Comparison of ENCODE assay signal across 9 cellular contexts in the genomic region with DNA sequence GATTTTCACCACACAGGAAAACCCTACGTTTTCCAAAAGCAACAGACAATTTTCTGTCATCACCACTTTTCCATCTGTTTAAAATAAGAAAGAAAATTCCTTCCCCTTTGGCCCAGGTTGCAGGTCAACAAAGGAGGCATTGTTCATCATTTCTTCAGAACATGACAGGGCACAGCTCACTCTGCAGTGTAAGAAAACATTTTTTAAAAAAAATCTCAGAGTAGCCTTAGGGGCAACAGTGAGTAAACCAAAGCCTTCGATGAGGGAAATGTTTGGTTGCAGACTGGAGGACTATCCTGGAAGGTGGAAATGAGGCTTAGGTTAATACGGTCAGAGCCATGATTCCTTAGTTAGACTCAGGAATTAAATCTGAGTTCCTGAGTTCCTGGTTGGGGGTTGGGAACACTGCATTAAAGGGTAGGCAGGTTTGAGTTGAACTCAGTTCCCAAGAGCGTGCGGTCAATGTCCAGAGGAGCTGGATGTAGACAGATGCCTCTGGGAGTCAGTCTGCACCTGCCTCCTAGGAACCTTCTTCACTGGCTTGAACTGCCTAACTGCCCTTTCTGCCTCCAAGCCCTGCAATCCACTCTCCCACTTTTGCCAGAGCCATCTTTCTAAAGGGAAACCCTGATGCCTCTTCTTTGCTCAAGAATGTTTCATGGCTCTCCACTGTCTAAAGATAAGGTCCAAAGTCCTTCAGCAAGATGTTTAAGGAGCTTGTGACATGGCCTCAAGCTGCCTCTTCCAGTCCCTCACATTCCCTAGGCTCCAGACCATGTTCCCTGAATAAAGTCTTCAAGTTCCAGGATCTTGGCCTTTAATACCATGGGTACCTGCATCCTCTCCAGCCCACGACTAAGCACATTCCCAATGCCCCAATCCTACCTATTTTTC. TPM values are rescaled to one million over a fixed set of nuclear protein-coding genes. Genes with fewer than 3 reads are reported as not detected.
A peak's percentile ranks its signal among the peaks of the same experiment; 100 is the strongest.
DNase-seq lines count a peak whose midpoint lies in the region; ATAC-seq, FAIRE-seq and TF ChIP-seq lines count a peak whose summit lies in the region.
"Had no signal": no experiment of that assay in that cellular context is flagged by ENCODE, and none has a peak within 500 bp of the region (broad histone marks: within the 10 kb centered on the region; RNA-seq: fewer than 3 reads in every experiment).

No MANE protein-coding gene starts in this region.

- H3K9me3 Mint-ChIP-seq in T-helper 1 cell treated with Interleukin-12 subunit alpha and Interleukin-12 subunit beta and Interleukin-4 antibody, amounts not matched to agents 30 μg/mL and 1 μg/mL, for 36 hours: no peaks in the 10 kb centered on the region

- H3K9me3 ChIP-seq in SJSA1 (replicated peaks) (no peaks in the 10 kb centered on the region), small intestine (ENCODE audit: control insufficient read depth, low read depth) (no peaks in the 10 kb centered on the region), upper lobe of left lung (no peaks in the 10 kb centered on the region)

- H3K27me3 ChIP-seq in SJSA1 (replicated peaks) (no peaks in the 10 kb centered on the region), small intestine (ENCODE audit: control insufficient read depth in 2 of 2, insufficient read depth in 2 of 2, low read length in 2 of 2) (no peaks in the 10 kb centered on the region), upper lobe of left lung (peaks cover 0 to 4% (median 0%) of the 10 kb centered on the region in 4 donors)

- FAIRE-seq in small intestine (lab: Jason Lieb, UNC): no peak

- DNase-seq in T-helper 1 cell: no peak
- DNase-seq in SJSA1 (ENCODE audit: low read depth in 1 of 2, low spot score in 2 of 2): no peak
- peak; percentile 50 for DNase-seq in foreskin melanocyte
- DNase-seq in small intestine: peak; percentile 56
- no peak for DNase-seq in OCI-M1 (lab: John Stamatoyannopoulos, UW)
- no peak for DNase-seq in upper lobe of left lung
- DNase-seq in DMS 273 treated with DMSO at 0.1 percent for 48 hours (lab: John Stamatoyannopoulos, UW): no peak
- DNase-seq: NCI-H146 had no signal

- ATAC-seq in upper lobe of left lung (ENCODE audit: low FRiP score in 2 of 2): no peak

- H3K27me3 Mint-ChIP-seq in T-helper 1 cell treated with Interleukin-12 subunit alpha and Interleukin-12 subunit beta and Interleukin-4 antibody, amounts not matched to agents 30 μg/mL and 1 μg/mL, for 36 hours (ENCODE audit: low read depth): peaks cover 72% of the 10 kb centered on the region

- peaks cover 14% of the 10 kb centered on the region for H3K36me3 ChIP-seq in SJSA1
- H3K36me3 ChIP-seq in small intestine (ENCODE audit: control insufficient read depth in 2 of 2, insufficient read depth in 2 of 2, low read length in 2 of 2): no peaks in the 10 kb centered on the region
- H3K36me3 ChIP-seq in upper lobe of left lung: no peaks in the 10 kb centered on the region

- no peak overlapping the region for H3K4me3 Mint-ChIP-seq in T-helper 1 cell treated with Interleukin-12 subunit alpha and Interleukin-12 subunit beta and Interleukin-4 antibody, amounts not matched to agents 30 μg/mL and 1 μg/mL, for 36 hours

- 68 to 75% (median 69%) methylated on average over 6 of the region's 6 CpGs for WGBS in small intestine, 3 donors
- 81 to 85% methylated on average over 6 of the region's 6 CpGs for WGBS in upper lobe of left lung, 2 donors

- H3K4me1 ChIP-seq in SJSA1 (replicated peaks) (peaks cover 34% of the 10 kb centered on the region), small intestine (ENCODE audit: control insufficient read depth in 2 of 2, insufficient read depth in 1 of 2, low read depth in 1 of 2, low read length in 1 of 2) (peaks cover 9 to 14% of the 10 kb centered on the region in 2 donors), upper lobe of left lung (peaks cover 21 to 63% (median 27%) of the 10 kb centered on the region in 4 donors)

- no peak overlapping the region for H3K4me3 ChIP-seq in SJSA1
- H3K4me3 ChIP-seq in small intestine (ENCODE audit: low read depth in 1 of 2, low read length in 2 of 2): no peak overlapping the region
- no peak overlapping the region for H3K4me3 ChIP-seq in upper lobe of left lung

- no peak for TF ChIP-seq EP300 in upper lobe of left lung (IDR thresholded peaks at IDR 0.05)

- peaks cover 51% of the 10 kb centered on the region for H3K4me1 Mint-ChIP-seq in T-helper 1 cell treated with Interleukin-12 subunit alpha and Interleukin-12 subunit beta and Interleukin-4 antibody, amounts not matched to agents 30 μg/mL and 1 μg/mL, for 36 hours (ENCODE audit: low read depth)

- H3K27ac ChIP-seq in SJSA1: peak overlapping the region; percentile 82
- no peak overlapping the region for H3K27ac ChIP-seq in small intestine (ENCODE audit: low read depth in 1 of 2, low read length in 1 of 2)
- no peak overlapping the region for H3K27ac ChIP-seq in upper lobe of left lung

- peaks cover 8% of the 10 kb centered on the region for H3K36me3 Mint-ChIP-seq in T-helper 1 cell treated with Interleukin-12 subunit alpha and Interleukin-12 subunit beta and Interleukin-4 antibody, amounts not matched to agents 30 μg/mL and 1 μg/mL, for 36 hours (ENCODE audit: low read depth)

- peak overlapping the region; percentile 14 for H3K27ac Mint-ChIP-seq in T-helper 1 cell treated with Interleukin-12 subunit alpha and Interleukin-12 subunit beta and Interleukin-4 antibody, amounts not matched to agents 30 μg/mL and 1 μg/mL, for 36 hours

- TF ChIP-seq CTCF in upper lobe of left lung (IDR thresholded peaks at IDR 0.05): no peak

- TF ChIP-seq POLR2A in upper lobe of left lung (IDR thresholded peaks at IDR 0.05): no peak

RNA-seq across cellular contexts. Expression of a gene that starts 3.2 kb away (rescaled TPM):
- total RNA-seq in SJSA1 (2014; rRNA removed; shearing (Covaris generic)): 39.2 and 44.1 TPM in 2 replicates
- polyA plus RNA-seq in small intestine: 10 to 100 TPM; 12.3 to 38.1 (median 17.0) TPM
- 10 to 100 TPM; 12.6 to 43.4 (median 25.9) TPM for total RNA-seq in upper lobe of left lung

Comparison
In these comparisons a context has a peak if more than half of its experiments do, and no peak if none do; other contexts are left out.
1. DNase-seq: peak in foreskin melanocyte (single experiment) and small intestine (single experiment); none in T-helper 1 cell (0 of 5), SJSA1 (0 of 2), OCI-M1 (single experiment), upper lobe of left lung (0 of 2) and DMS 273 treated with DMSO at 0.1 percent for 48 hours (single experiment).